Comparison of ENCODE assay signal across 8 cellular contexts in genomic region chr5:40755407-40756365, GRCh38. TPM values are rescaled to one million over a fixed set of nuclear protein-coding genes. Genes with fewer than 3 reads are reported as not detected.
DNase-seq lines count a peak whose midpoint lies in the region; ATAC-seq and TF ChIP-seq lines count a peak whose summit lies in the region.

TSS of gene TTC33 (minus strand) at chr5:40755961. CDS start at chr5:40747018, 8,943 bp downstream.

- 4% methylated on average over 80 of the region's 80 CpGs; no CpG with 5 or more reads in 1 of the 2 donors for WGBS in transverse colon (ENCODE audit: low coverage in 1 of 2), 2 donors

- H3K27ac ChIP-seq in SU-DHL-6 (ENCODE audit: low read depth, low read length) (peak within 1 kb of the TSS; percentile 61), cardiac muscle cell (peak within 1 kb of the TSS; percentile 98), parathyroid adenoma (peak within 1 kb of the TSS; percentile 84), transverse colon (peak within 1 kb of the TSS; percentile 93 to 99 (median 96))

- H4K20me1 ChIP-seq in SU-DHL-6 (ENCODE audit: low read depth, low read length): no peaks in the 10 kb centered on the region

- H3K36me3 ChIP-seq in SU-DHL-6 (ENCODE audit: low read length): peaks cover 2% of the 10 kb centered on the region; the same call in 1 of the 2 replicates
- peaks cover 17% of the 10 kb centered on the region for H3K36me3 ChIP-seq in adipocyte (ENCODE audit: control insufficient read depth, insufficient read depth, low read length, severe bottlenecking)
- H3K36me3 ChIP-seq in cardiac muscle cell: no peaks in the 10 kb centered on the region
- no peaks in the 10 kb centered on the region for H3K36me3 ChIP-seq in parathyroid adenoma (ENCODE audit: control insufficient read depth, insufficient read depth, low read length)
- H3K36me3 ChIP-seq in transverse colon: peaks cover 0 to 2% (median 0%) of the 10 kb centered on the region in 4 donors

- H3K9me2 ChIP-seq in SU-DHL-6 (replicated peaks; ENCODE audit: insufficient read depth, low read length): no peaks in the 10 kb centered on the region

- peaks cover 46% of the 10 kb centered on the region for H3K79me2 ChIP-seq in SU-DHL-6 (ENCODE audit: insufficient read depth, low read length)
- H3K79me2 ChIP-seq in parathyroid adenoma: peaks cover 27% of the 10 kb centered on the region

- peaks cover 27% of the 10 kb centered on the region for H3F3A ChIP-seq in SU-DHL-6 (ENCODE audit: insufficient read depth)

- peak; percentile 90 for DNase-seq in NCI-H128 (lab: John Stamatoyannopoulos, UW; ENCODE audit: unreplicated experiment)
- DNase-seq in adipocyte (ENCODE audit: low read depth): peak; percentile 97
- DNase-seq in cardiac muscle cell (ENCODE audit: low read depth in 1 of 2, low spot score in 1 of 2): peak; percentile 97
- peak; percentile 96 for DNase-seq in transverse colon

- in situ Hi-C loops in transverse colon (cut with MboI; ENCODE audit: low pct_ligation_motif_present in 1 of 4, low pct_unique_long_range_greater_than_20kb in 1 of 4, low sequenced_read_pairs in 3 of 4): loop anchor here in 1 of 4 donors (10.0 kb wide), 1 partner anchor 119 kb away; no protein-coding TSS in a partner anchor

- H3K4me1 ChIP-seq in adipocyte (ENCODE audit: control insufficient read depth, insufficient read depth, low read length) (peaks cover 11% of the 10 kb centered on the region), cardiac muscle cell (ENCODE audit: low read depth) (peaks cover 10% of the 10 kb centered on the region), parathyroid adenoma (no peaks in the 10 kb centered on the region), transverse colon (peaks cover 2 to 15% (median 6%) of the 10 kb centered on the region in 4 donors)

- H3K27me3 ChIP-seq in SU-DHL-6 (ENCODE audit: low read length): no peaks in the 10 kb centered on the region
- no peaks in the 10 kb centered on the region for H3K27me3 ChIP-seq in adipocyte (replicated peaks; ENCODE audit: control insufficient read depth, insufficient read depth, low read length)
- no peaks in the 10 kb centered on the region for H3K27me3 ChIP-seq in cardiac muscle cell
- H3K27me3 ChIP-seq in parathyroid adenoma (ENCODE audit: control insufficient read depth, insufficient read depth, low read length): no peaks in the 10 kb centered on the region
- H3K27me3 ChIP-seq in transverse colon: no peaks in the 10 kb centered on the region

- no peak for TF ChIP-seq EP300 in transverse colon (IDR thresholded peaks at IDR 0.05; ENCODE audit: low read depth)

- peak within 1 kb of the TSS; percentile 85 for H3K4me3 ChIP-seq in SU-DHL-6 (ENCODE audit: insufficient read depth, low read length, poor library complexity, severe bottlenecking)
- H3K4me3 ChIP-seq in adipocyte (ENCODE audit: low read length): peak within 1 kb of the TSS; percentile 97
- peak within 1 kb of the TSS; percentile 86 for H3K4me3 ChIP-seq in cardiac muscle cell
- peak within 1 kb of the TSS; percentile 95 for H3K4me3 ChIP-seq in parathyroid adenoma (ENCODE audit: low read depth, low read length)
- H3K4me3 ChIP-seq in transverse colon: peak within 1 kb of the TSS; percentile 66 to 97 (median 80)

- ATAC-seq in HG02759 (IDR thresholded peaks at IDR 0.05; ENCODE audit: unreplicated experiment): peak; percentile 91

- no peaks in the 10 kb centered on the region for H3K9me3 ChIP-seq in SU-DHL-6 (ENCODE audit: insufficient read depth, low read length)
- no peaks in the 10 kb centered on the region for H3K9me3 ChIP-seq in adipocyte (ENCODE audit: control insufficient read depth, low read length)
- H3K9me3 ChIP-seq in cardiac muscle cell (ENCODE audit: low read depth): no peaks in the 10 kb centered on the region
- H3K9me3 ChIP-seq in parathyroid adenoma (ENCODE audit: control insufficient read depth, low read length): no peaks in the 10 kb centered on the region
- no peaks in the 10 kb centered on the region for H3K9me3 ChIP-seq in transverse colon

- intact Hi-C loops in transverse colon (cut with DNase I; ENCODE audit: low total_unique reads): no loop called here

- peak; percentile 58 for TF ChIP-seq CTCF in GM12873 (IDR thresholded peaks at IDR 0.05; ENCODE audit: insufficient read depth, low read depth, low read length, missing control alignments)
- TF ChIP-seq CTCF in SU-DHL-6 (IDR thresholded peaks at IDR 0.05; ENCODE audit: insufficient read depth, low read length, poor library complexity, severe bottlenecking): peak; percentile 67
- peak; percentile 68 for TF ChIP-seq CTCF in cardiac muscle cell (IDR thresholded peaks at IDR 0.05; ENCODE audit: low read depth, low read length)
- TF ChIP-seq CTCF in parathyroid adenoma (IDR thresholded peaks at IDR 0.05): peak; percentile 82
- TF ChIP-seq CTCF in transverse colon (IDR thresholded peaks at IDR 0.05): peak; percentile 61 to 80 (median 71)

- TF ChIP-seq POLR2A in transverse colon (IDR thresholded peaks at IDR 0.05): peak; percentile 63

- H3K9ac ChIP-seq in SU-DHL-6 (ENCODE audit: low read length) (peak within 1 kb of the TSS; percentile 91), adipocyte (ENCODE audit: low read length) (peak within 1 kb of the TSS; percentile 98), parathyroid adenoma (peak within 1 kb of the TSS; percentile 89)

- H3K4me2 ChIP-seq in SU-DHL-6 (ENCODE audit: low read depth, low read length, poor library complexity, severe bottlenecking) (peak within 1 kb of the TSS; percentile 80), parathyroid adenoma (ENCODE audit: low read length) (peak within 1 kb of the TSS; percentile 73)

- H2AFZ ChIP-seq in SU-DHL-6 (ENCODE audit: low read depth, low read length, severe bottlenecking): peak within 1 kb of the TSS; percentile 92
- H2AFZ ChIP-seq in parathyroid adenoma: peak within 1 kb of the TSS; percentile 86

RNA-seq across cellular contexts. Expression of gene TTC33, which starts in this region (rescaled TPM):
- total RNA-seq in cardiac muscle cell (13.4 and 46.7 TPM in 2 replicates), transverse colon (10 to 100 TPM in 3 of 4 donors, 1 to 10 TPM in 1; 6.4 to 67.3 (median 17.4) TPM)
- 16.3 and 17.2 TPM in 2 replicates for polyA plus RNA-seq in cardiac muscle cell

Comparison
In these comparisons a context has a peak if more than half of its experiments do, and no peak if none do; other contexts are left out.
1. Peak in every context shown above with its lines: DNase-seq, ATAC-seq, H3K4me3 ChIP-seq and H3K27ac ChIP-seq.